ENCODE assay signal across 1 cellular context in the genomic region with DNA sequence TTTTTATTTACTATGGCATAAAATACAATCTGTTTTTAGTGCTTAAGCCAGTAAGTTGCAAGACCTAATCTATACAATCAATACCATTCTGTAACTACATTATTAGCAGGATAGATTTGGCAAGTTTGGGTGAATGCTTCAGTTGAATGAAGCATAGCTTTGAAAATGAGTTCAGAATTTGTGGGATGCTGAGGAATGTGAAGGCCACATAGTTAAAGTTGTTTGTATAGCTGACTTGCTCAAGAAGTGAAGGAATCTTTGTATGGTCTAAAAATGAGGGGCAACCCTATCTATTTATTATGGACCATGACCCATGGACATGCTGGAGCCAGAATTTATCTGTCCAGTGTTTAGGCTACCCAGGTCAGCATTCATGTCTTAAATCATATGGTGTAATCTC.
TF ChIP-seq lines count a peak whose summit lies in the region.

No MANE protein-coding gene starts in this region.

TF ChIP-seq in HepG2, 621 proteins besides CTCF, POLR2A, EP300 and RAD21 (continued from another document):
- TF ChIP-seq SNRNP70 (IDR thresholded peaks at IDR 0.05; ENCODE audit: low read depth, low read length) (no peak), ZNF350 (CRISPR knock-in tag; IDR thresholded peaks at IDR 0.05; ENCODE audit: borderline replicate concordance, low read depth) (no peak)
- TF ChIP-seq, protein P1, sequence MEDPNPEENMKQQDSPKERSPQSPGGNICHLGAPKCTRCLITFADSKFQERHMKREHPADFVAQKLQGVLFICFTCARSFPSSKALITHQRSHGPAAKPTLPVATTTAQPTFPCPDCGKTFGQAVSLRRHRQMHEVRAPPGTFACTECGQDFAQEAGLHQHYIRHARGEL (CRISPR knock-in tag; IDR thresholded peaks at IDR 0.05) = no peak
